In the genomic region with DNA sequence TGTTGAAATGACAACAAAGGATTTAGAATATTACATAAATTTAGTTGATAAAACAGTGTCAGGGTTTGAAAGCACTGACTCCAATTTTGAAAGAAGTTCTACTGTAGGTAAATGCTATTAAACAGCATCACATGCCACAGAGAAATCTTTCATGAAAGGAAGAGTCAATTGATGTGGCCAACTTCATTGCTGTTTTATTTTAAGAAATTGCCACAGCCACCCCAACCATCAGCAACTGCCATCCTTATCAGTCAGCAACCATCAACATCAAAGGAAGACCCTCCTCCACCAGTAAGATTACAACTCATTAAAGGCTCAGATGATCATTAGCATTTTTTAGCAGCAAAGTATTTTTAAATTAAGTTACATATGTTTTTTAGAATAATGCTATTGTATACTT, we compare ENCODE assay signal across 19 cellular contexts. TPM values are rescaled to one million over a fixed set of nuclear protein-coding genes. Genes with fewer than 3 reads are reported as not detected.
DNase-seq lines count a peak whose midpoint lies in the region; ATAC-seq and TF ChIP-seq lines count a peak whose summit lies in the region.
"Had no signal": no experiment of that assay in that cellular context is flagged by ENCODE, and none has a peak within 500 bp of the region (broad histone marks: within the 10 kb centered on the region; RNA-seq: fewer than 3 reads in every experiment).

No MANE protein-coding gene starts in this region.

- no peak overlapping the region for H3K27ac Mint-ChIP-seq in endodermal cell
- H3K27ac Mint-ChIP-seq: CD4-positive, alpha-beta T cell; CD8-positive, alpha-beta T cell had no signal

- H3K4me1 ChIP-seq in DND-41 (ENCODE audit: insufficient read depth, low read length) (peaks cover 7% of the 10 kb centered on the region; the same call in 1 of the 2 replicates), endodermal cell (ENCODE audit: control insufficient read depth, insufficient read depth, low read length) (no peaks in the 10 kb centered on the region)
- H3K4me1 ChIP-seq: BE2C; BLaER1 treated with 17β-estradiol and CSF1 and Interleukin-3, amounts not matched to agents 10 nM and 100 nM; Caco-2 had no signal

- H3K9ac ChIP-seq in DND-41 (ENCODE audit: low read depth, low read length) = no peak overlapping the region
- no peak overlapping the region for H3K9ac ChIP-seq in endodermal cell (ENCODE audit: extremely low read depth, low read length, poor library complexity, severe bottlenecking)
- H3K9ac ChIP-seq: BLaER1 treated with 17β-estradiol and CSF1 and Interleukin-3, amounts not matched to agents 10 nM and 100 nM had no signal

- H2AFZ ChIP-seq in DND-41 (ENCODE audit: low read depth, low read length) = no peak overlapping the region

- no peaks in the 10 kb centered on the region for H3K4me1 Mint-ChIP-seq in endodermal cell

- no peak overlapping the region for H3K4me3 ChIP-seq in DND-41 (ENCODE audit: low read depth in 1 of 2, low read length in 2 of 2)
- H3K4me3 ChIP-seq in endodermal cell (ENCODE audit: low read length) = no peak overlapping the region
- H3K4me3 ChIP-seq: BLaER1 treated with 17β-estradiol and CSF1 and Interleukin-3, amounts not matched to agents 10 nM and 100 nM; GM12878 had no signal

- H3K36me3 Mint-ChIP-seq in endodermal cell (ENCODE audit: low read depth) = no peaks in the 10 kb centered on the region
- H3K36me3 Mint-ChIP-seq: CD8-positive, alpha-beta T cell had no signal

- H3K79me2 ChIP-seq in DND-41 (ENCODE audit: insufficient read depth, low read length) = no peaks in the 10 kb centered on the region

- H3K36me3 ChIP-seq in DND-41 (ENCODE audit: insufficient read depth, low read length) (no peaks in the 10 kb centered on the region), KOPT-K1 (ENCODE audit: insufficient read depth, low read length) (no peaks in the 10 kb centered on the region), endodermal cell (ENCODE audit: control insufficient read depth, insufficient read depth, low read length) (no peaks in the 10 kb centered on the region)
- H3K36me3 ChIP-seq: BE2C; BLaER1 treated with 17β-estradiol and CSF1 and Interleukin-3, amounts not matched to agents 10 nM and 100 nM had no signal

- no peaks in the 10 kb centered on the region for H4K20me1 ChIP-seq in DND-41 (ENCODE audit: insufficient read depth, low read length)
- H4K20me1 ChIP-seq: BLaER1 treated with 17β-estradiol and CSF1 and Interleukin-3, amounts not matched to agents 10 nM and 100 nM had no signal

- no peaks in the 10 kb centered on the region for H3K27me3 ChIP-seq in DND-41 (ENCODE audit: insufficient read depth, low read length, poor library complexity)
- H3K27me3 ChIP-seq in endodermal cell (ENCODE audit: control insufficient read depth, insufficient read depth, low read length, poor library complexity, severe bottlenecking) = no peaks in the 10 kb centered on the region
- H3K27me3 ChIP-seq: BE2C; BLaER1 treated with 17β-estradiol and CSF1 and Interleukin-3, amounts not matched to agents 10 nM and 100 nM had no signal

- H3K4me2 ChIP-seq in DND-41 (ENCODE audit: insufficient read depth, low read length) = no peak overlapping the region
- H3K4me2 ChIP-seq: BLaER1 treated with 17β-estradiol and CSF1 and Interleukin-3, amounts not matched to agents 10 nM and 100 nM had no signal

- peaks cover 13% of the 10 kb centered on the region for H3K27me3 Mint-ChIP-seq in endodermal cell (ENCODE audit: insufficient read depth)
- H3K27me3 Mint-ChIP-seq: CD4-positive, alpha-beta T cell had no signal

- H3K27ac ChIP-seq in DND-41 (ENCODE audit: low read length) (no peak overlapping the region), KOPT-K1 (ENCODE audit: low read depth, low read length, poor library complexity, severe bottlenecking) (peak overlapping the region; percentile 74), endodermal cell (ENCODE audit: low read depth, low read length) (no peak overlapping the region)
- H3K27ac ChIP-seq: BLaER1 treated with 17β-estradiol and CSF1 and Interleukin-3, amounts not matched to agents 10 nM and 100 nM; C4-2B had no signal

- H3K9me3 Mint-ChIP-seq in endodermal cell = peaks cover 24% of the 10 kb centered on the region
- H3K9me3 Mint-ChIP-seq: CD8-positive, alpha-beta T cell had no signal

- DNase-seq in DND-41 (peak; percentile 24), HT-29 (ENCODE audit: low spot score) (no peak), endodermal cell (no peak), NCI-H2227 treated with DMSO at 0.1 percent for 48 hours (lab: John Stamatoyannopoulos, UW) (no peak)
- DNase-seq: 8988T; ACHN; BE2C; Caco-2; Calu3; CD4-positive, alpha-beta T cell; CD8-positive, alpha-beta T cell; DMS79 treated with DMSO at 0.1 percent for 48 hours; EL; GDM1 had no signal

- ATAC-seq in DND-41 (ENCODE audit: insufficient read depth, low read depth) = peak; percentile 73
- ATAC-seq: CD8-positive, alpha-beta T cell; GM12878 had no signal

- no peak overlapping the region for H3K4me3 Mint-ChIP-seq in endodermal cell
- H3K4me3 Mint-ChIP-seq: CD4-positive, alpha-beta T cell; CD8-positive, alpha-beta T cell had no signal

- TF ChIP-seq CTCF in DND-41 (IDR thresholded peaks at IDR 0.05; ENCODE audit: borderline replicate concordance, extremely low read depth, low read length, poor library complexity, severe bottlenecking) = no peak
- no peak for TF ChIP-seq CTCF in endodermal cell (conservative IDR thresholded peaks at IDR 0.05)

- H3K9me3 ChIP-seq in DND-41 (ENCODE audit: insufficient read depth, low read length, severe bottlenecking) (no peaks in the 10 kb centered on the region), KOPT-K1 (ENCODE audit: insufficient read depth, low read length, poor library complexity, severe bottlenecking) (no peaks in the 10 kb centered on the region), endodermal cell (ENCODE audit: control insufficient read depth, low read length) (no peaks in the 10 kb centered on the region)
- H3K9me3 ChIP-seq: BE2C, Caco-2 had no signal

RNA-seq across cellular contexts. Expression of a gene that starts 54.6 kb away (rescaled TPM):
- not detected in 2 replicates for total RNA-seq in HT-29 (2014; rRNA removed; shearing (Covaris generic))
- total RNA-seq in endodermal cell = under 1 TPM; 0.42 to 0.64 TPM
- 2.0 TPM for polyA plus RNA-seq in endodermal cell (2013, experiment 1 of 2)
- polyA plus RNA-seq in endodermal cell (2013, experiment 2 of 2) = 1.8 TPM
- total RNA-seq: G401 had no signal
